ENCODE assay signal across 16 cellular contexts in the genomic region with DNA sequence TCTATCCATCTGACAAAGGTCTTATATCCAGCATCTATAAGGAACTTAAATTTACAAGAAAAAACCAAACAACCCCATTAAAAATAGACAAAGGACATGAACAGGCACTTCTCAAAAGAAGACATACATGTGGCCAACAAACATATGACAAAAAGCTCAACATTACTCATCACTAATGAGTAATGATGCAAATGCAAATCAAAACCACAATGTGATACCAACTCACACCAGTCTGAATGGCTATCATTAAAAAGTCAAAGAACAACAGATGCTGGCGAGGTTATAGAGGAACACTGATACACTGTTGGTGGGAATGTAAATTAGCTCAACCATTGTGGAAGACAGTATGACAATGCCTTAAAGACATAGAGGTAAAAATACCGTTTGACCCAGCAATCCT. TPM values are rescaled to one million over a fixed set of nuclear protein-coding genes. Genes with fewer than 3 reads are reported as not detected.
DNase-seq lines count a peak whose midpoint lies in the region; ATAC-seq and TF ChIP-seq lines count a peak whose summit lies in the region.
"Had no signal": no experiment of that assay in that cellular context is flagged by ENCODE, and none has a peak within 500 bp of the region (broad histone marks: within the 10 kb centered on the region; RNA-seq: fewer than 3 reads in every experiment).

No MANE protein-coding gene starts in this region.

- no peaks in the 10 kb centered on the region for H4K20me1 ChIP-seq in PC-3 (ENCODE audit: low read length)

- no peaks in the 10 kb centered on the region for H3F3A ChIP-seq in PC-3 (ENCODE audit: low read length, unreplicated experiment)

- no peaks in the 10 kb centered on the region for H3K79me2 ChIP-seq in PC-3 (ENCODE audit: low read length)

- no peaks in the 10 kb centered on the region for H3K9me2 ChIP-seq in PC-3 (replicated peaks; ENCODE audit: low read length)

- TF ChIP-seq CTCF in HEK293 (tag by site-specific recombination; IDR thresholded peaks at IDR 0.05), result no peak
- TF ChIP-seq CTCF in PC-3 (conservative IDR thresholded peaks at IDR 0.05; ENCODE audit: low read depth, low read length), result no peak

- BruUV-seq in PC-3 (replicated peaks; lab: Mats Ljungman, UMichigan), result no TSS peak

- ATAC-seq in PC-3, result peak; percentile 45; the same call in 1 of the 2 replicates
- ATAC-seq: K562 had no signal

- CTCF ChIA-PET in HEK293 (lab: Yijun Ruan, JAX), result no interaction called here
- CTCF ChIA-PET in PC-3 (lab: Charles Lee), result no interaction called here
- CTCF ChIA-PET in activated CD4-positive, alpha-beta memory T cell treated with anti-CD3 and anti-CD28 coated beads for 36 hours (lab: Charles Lee), result no interaction called here

- peak; percentile 25 for DNase-seq in PC-3
- peak; percentile 33 for DNase-seq in epithelial cell of prostate (ENCODE audit: low read depth, low spot score)
- DNase-seq in kidney tubule cell (ENCODE audit: low spot score), result peak; percentile 57
- DNase-seq in activated CD4-positive, alpha-beta memory T cell treated with anti-CD3 and anti-CD28 coated beads for 36 hours, result no peak
- DNase-seq in COR-L47 (lab: John Stamatoyannopoulos, UW), result no peak
- no peak for DNase-seq in HuH-7.5 (ENCODE audit: low spot score)
- DNase-seq: BE2C; CD4-positive, alpha-beta memory T cell; DMS53; GOT3; H9; HFFc6 had no signal

- H3K36me3 Mint-ChIP-seq in activated CD4-positive, alpha-beta memory T cell treated with anti-CD3 and anti-CD28 coated beads for 36 hours, result no peaks in the 10 kb centered on the region
- H3K36me3 Mint-ChIP-seq: CD4-positive, alpha-beta memory T cell had no signal

- no peaks in the 10 kb centered on the region for H3K9me3 ChIP-seq in HEK293 (ENCODE audit: control insufficient read depth, insufficient read depth, low read depth, low read length)
- no peaks in the 10 kb centered on the region for H3K9me3 ChIP-seq in PC-3 (ENCODE audit: low read length)
- H3K9me3 ChIP-seq: BE2C had no signal

- no peaks in the 10 kb centered on the region for H3K27me3 Mint-ChIP-seq in activated CD4-positive, alpha-beta memory T cell treated with anti-CD3 and anti-CD28 coated beads for 36 hours
- H3K27me3 Mint-ChIP-seq: CD4-positive, alpha-beta memory T cell had no signal

- H3K4me1 ChIP-seq in HEK293 (ENCODE audit: control insufficient read depth, insufficient read depth, low read length), result no peaks in the 10 kb centered on the region
- no peaks in the 10 kb centered on the region for H3K4me1 ChIP-seq in PC-3 (ENCODE audit: insufficient read depth, low read length)
- H3K4me1 ChIP-seq: BE2C had no signal

- intact Hi-C loops in PC-3 (cut with micrococcal nuclease), result no loop called here
- intact Hi-C loops in activated CD4-positive, alpha-beta memory T cell treated with anti-CD3 and anti-CD28 coated beads for 36 hours (cut with micrococcal nuclease), result no loop called here

- no peak overlapping the region for H3K4me3 Mint-ChIP-seq in activated CD4-positive, alpha-beta memory T cell treated with anti-CD3 and anti-CD28 coated beads for 36 hours
- H3K4me3 Mint-ChIP-seq: CD4-positive, alpha-beta memory T cell; H9; HFFc6 had no signal

- no peak overlapping the region for H3K27ac Mint-ChIP-seq in activated CD4-positive, alpha-beta memory T cell treated with anti-CD3 and anti-CD28 coated beads for 36 hours
- H3K27ac Mint-ChIP-seq: CD4-positive, alpha-beta memory T cell; HFFc6 had no signal

- H3K36me3 ChIP-seq in HEK293 (ENCODE audit: control insufficient read depth in 2 of 2, insufficient read depth in 1 of 2, low read length in 2 of 2), result no peaks in the 10 kb centered on the region; a peak in 1 of 3 replicates
- H3K36me3 ChIP-seq in PC-3 (ENCODE audit: low read depth, low read length), result no peaks in the 10 kb centered on the region
- H3K36me3 ChIP-seq: BE2C had no signal

- no peaks in the 10 kb centered on the region for H3K27me3 ChIP-seq in PC-3 (ENCODE audit: low read length)
- H3K27me3 ChIP-seq: BE2C had no signal

- POLR2A ChIA-PET in HEK293 (lab: Yijun Ruan, JAX), result interaction anchor here (0.6 kb wide), 1 partner anchor 11 kb away, joined by 3 read pairs; no protein-coding TSS in a partner anchor
- POLR2A ChIA-PET in PC-3 (lab: Charles Lee; ENCODE audit: unreplicated experiment), result no interaction called here
- POLR2A ChIA-PET in activated CD4-positive, alpha-beta memory T cell treated with anti-CD3 and anti-CD28 coated beads for 36 hours (lab: Charles Lee), result no interaction called here

- no peak overlapping the region for H3K4me2 ChIP-seq in PC-3 (ENCODE audit: low read length)

- H3K4me1 Mint-ChIP-seq in activated CD4-positive, alpha-beta memory T cell treated with anti-CD3 and anti-CD28 coated beads for 36 hours (ENCODE audit: low read depth), result no peaks in the 10 kb centered on the region
- H3K4me1 Mint-ChIP-seq: CD4-positive, alpha-beta memory T cell had no signal

- H2AFZ ChIP-seq in PC-3 (ENCODE audit: low read length), result no peak overlapping the region

- H3K4me3 ChIP-seq in HEK293 (ENCODE audit: low read depth, low read length), result no peak overlapping the region
- no peak overlapping the region for H3K4me3 ChIP-seq in PC-3 (ENCODE audit: low read length)
- H3K4me3 ChIP-seq: K562 had no signal

- peaks cover 11% of the 10 kb centered on the region for H3K9me3 Mint-ChIP-seq in activated CD4-positive, alpha-beta memory T cell treated with anti-CD3 and anti-CD28 coated beads for 36 hours
- H3K9me3 Mint-ChIP-seq: H9 had no signal

- no peak overlapping the region for H3K27ac ChIP-seq in HEK293 (ENCODE audit: extremely low read depth, low read depth, low read length)
- H3K27ac ChIP-seq in PC-3 (ENCODE audit: low read length), result no peak overlapping the region
- H3K27ac ChIP-seq in epithelial cell of prostate, result no peak overlapping the region
- H3K27ac ChIP-seq: C4-2B had no signal

- no peak overlapping the region for H3K9ac ChIP-seq in PC-3 (ENCODE audit: low read length)

TF ChIP-seq in HEK293, 187 proteins besides CTCF, POLR2A, EP300 and RAD21:
- TF ChIP-seq ZNF184 (tag by site-specific recombination; IDR thresholded peaks at IDR 0.05) (peak; percentile 48; the same call in 1 of the 2 replicates), ZBTB21 (tag by site-specific recombination; IDR thresholded peaks at IDR 0.05) (no peak), ZNF302 (tag by site-specific recombination; IDR thresholded peaks at IDR 0.05; ENCODE audit: low read depth) (no peak), ZNF121 (tag by site-specific recombination; IDR thresholded peaks at IDR 0.05) (no peak)

RNA-seq across cellular contexts. Expression of a gene that starts 13.9 kb away (rescaled TPM):
- total RNA-seq in PC-3 (2014; rRNA removed), result 3.1 and 11.5 TPM in 2 replicates
- not detected for total RNA-seq in activated CD4-positive, alpha-beta memory T cell treated with anti-CD3 and anti-CD28 coated beads for 36 hours
- total RNA-seq: CD4-positive, alpha-beta memory T cell; K562 had no signal

RNA-seq across cellular contexts. Expression of a gene that starts 18.8 kb away (rescaled TPM):
- total RNA-seq in PC-3 (2014; rRNA removed), result not detected in 2 replicates
- total RNA-seq in activated CD4-positive, alpha-beta memory T cell treated with anti-CD3 and anti-CD28 coated beads for 36 hours, result not detected
- total RNA-seq: CD4-positive, alpha-beta memory T cell; Daoy; H9; K562 had no signal

Comparison
In these comparisons a context has a peak if more than half of its experiments do, and no peak if none do; other contexts are left out.
1. DNase-seq: peak in PC-3 (single experiment), epithelial cell of prostate (single experiment) and kidney tubule cell (single experiment); none in activated CD4-positive, alpha-beta memory T cell treated with anti-CD3 and anti-CD28 coated beads for 36 hours (single experiment), COR-L47 (single experiment) and HuH-7.5 (single experiment).